Comparison of ENCODE assay signal across 1 cellular context in genomic region chr6:135224037-135224647, GRCh38.
TF ChIP-seq lines count a peak whose summit lies in the region.

No MANE protein-coding gene starts in this region.

TF ChIP-seq in HepG2, 621 proteins besides CTCF, POLR2A, EP300 and RAD21 (continued from another document):
- TF ChIP-seq KDM4B (CRISPR knock-in tag; IDR thresholded peaks at IDR 0.05) (no peak), RCOR2 (CRISPR knock-in tag; IDR thresholded peaks at IDR 0.05) (no peak), MED13 (CRISPR knock-in tag; IDR thresholded peaks at IDR 0.05) (no peak), ZNF292 (CRISPR knock-in tag; IDR thresholded peaks at IDR 0.05; ENCODE audit: borderline replicate concordance, low read depth) (no peak), KAT2B (IDR thresholded peaks at IDR 0.05; ENCODE audit: borderline replicate concordance, low read depth, low read length) (no peak), XRCC5 (optimal IDR thresholded peaks at IDR 0.05; ENCODE audit: low read length) (no peak), BRCA1 (CRISPR knock-in tag; IDR thresholded peaks at IDR 0.05) (no peak), STAT5B (CRISPR knock-in tag; IDR thresholded peaks at IDR 0.05) (no peak), ZNF180 (CRISPR knock-in tag; IDR thresholded peaks at IDR 0.05; ENCODE audit: borderline replicate concordance, low read depth) (no peak), ZNF264 (CRISPR knock-in tag; IDR thresholded peaks at IDR 0.05) (no peak)
- TF ChIP-seq, protein P1, sequence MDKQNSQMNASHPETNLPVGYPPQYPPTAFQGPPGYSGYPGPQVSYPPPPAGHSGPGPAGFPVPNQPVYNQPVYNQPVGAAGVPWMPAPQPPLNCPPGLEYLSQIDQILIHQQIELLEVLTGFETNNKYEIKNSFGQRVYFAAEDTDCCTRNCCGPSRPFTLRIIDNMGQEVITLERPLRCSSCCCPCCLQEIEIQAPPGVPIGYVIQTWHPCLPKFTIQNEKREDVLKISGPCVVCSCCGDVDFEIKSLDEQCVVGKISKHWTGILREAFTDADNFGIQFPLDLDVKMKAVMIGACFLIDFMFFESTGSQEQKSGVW (CRISPR knock-in tag; IDR thresholded peaks at IDR 0.05; ENCODE audit: borderline replicate concordance), result no peak
- TF ChIP-seq, protein P2, sequence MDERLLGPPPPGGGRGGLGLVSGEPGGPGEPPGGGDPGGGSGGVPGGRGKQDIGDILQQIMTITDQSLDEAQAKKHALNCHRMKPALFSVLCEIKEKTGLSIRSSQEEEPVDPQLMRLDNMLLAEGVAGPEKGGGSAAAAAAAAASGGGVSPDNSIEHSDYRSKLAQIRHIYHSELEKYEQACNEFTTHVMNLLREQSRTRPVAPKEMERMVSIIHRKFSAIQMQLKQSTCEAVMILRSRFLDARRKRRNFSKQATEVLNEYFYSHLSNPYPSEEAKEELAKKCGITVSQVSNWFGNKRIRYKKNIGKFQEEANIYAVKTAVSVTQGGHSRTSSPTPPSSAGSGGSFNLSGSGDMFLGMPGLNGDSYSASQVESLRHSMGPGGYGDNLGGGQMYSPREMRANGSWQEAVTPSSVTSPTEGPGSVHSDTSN (CRISPR knock-in tag; IDR thresholded peaks at IDR 0.05), result no peak
TF ChIP-seq in HepG2: peak in this region for 0.
